ENCODE assay signal across 8 cellular contexts in the genomic region with DNA sequence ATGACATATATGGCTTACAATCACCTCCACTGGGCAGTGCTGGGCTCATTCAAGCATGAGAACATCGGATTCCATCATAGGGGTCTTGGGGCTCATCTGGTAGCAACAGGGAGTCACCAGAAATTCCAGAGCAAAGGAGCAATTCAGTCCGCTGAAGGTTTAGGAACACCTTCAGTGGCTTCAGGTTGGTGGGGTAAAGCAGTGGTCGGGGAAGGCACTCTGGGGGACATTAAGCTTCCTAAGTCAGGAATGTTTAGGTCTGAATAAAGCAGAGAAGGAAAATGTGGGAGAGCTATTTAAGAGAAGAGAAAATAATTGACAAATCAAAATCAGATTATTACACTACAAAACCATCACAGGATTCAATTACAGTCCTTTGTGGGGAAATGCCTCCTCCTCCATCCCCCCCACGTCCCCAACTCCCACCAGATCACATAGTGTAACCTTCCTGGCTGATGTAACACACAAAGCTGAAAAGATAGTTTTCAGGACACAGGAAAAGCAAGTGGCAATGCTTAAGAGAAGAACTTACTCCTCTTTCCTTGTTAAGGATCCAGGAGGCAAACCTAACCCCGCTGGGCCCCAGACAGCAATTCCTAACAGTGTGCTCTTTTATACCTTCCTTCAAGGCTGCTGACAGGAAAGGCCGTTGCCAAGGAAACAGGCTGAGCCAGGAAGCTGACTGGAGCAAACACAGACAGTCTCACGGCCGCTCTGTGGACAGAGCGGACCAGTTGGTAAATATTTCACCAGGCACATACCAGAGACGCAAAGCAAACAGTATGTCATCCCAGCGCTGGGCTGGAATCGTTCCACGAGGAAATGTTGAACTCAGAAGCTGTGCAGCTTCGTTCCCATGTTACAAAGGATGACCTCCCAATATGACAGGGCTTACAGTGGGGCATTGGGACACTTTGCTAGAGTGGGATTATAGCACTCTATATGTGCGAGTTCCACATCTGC. TPM values are rescaled to one million over a fixed set of nuclear protein-coding genes. Genes with fewer than 3 reads are reported as not detected.
DNase-seq lines count a peak whose midpoint lies in the region; ATAC-seq and TF ChIP-seq lines count a peak whose summit lies in the region.

No MANE protein-coding gene starts in this region.

- no peak for TF ChIP-seq CTCF in ascending aorta (IDR thresholded peaks at IDR 0.05)
- no peak for TF ChIP-seq CTCF in right atrium auricular region (IDR thresholded peaks at IDR 0.05)

- H3K27ac ChIP-seq in ascending aorta (peak overlapping the region; percentile 75 to 88), right atrium auricular region (peak overlapping the region; percentile 68 to 73)

- no peaks in the 10 kb centered on the region for H3K36me3 ChIP-seq in ascending aorta
- no peaks in the 10 kb centered on the region for H3K36me3 ChIP-seq in right atrium auricular region

- peak; percentile 73 for ATAC-seq in GM18511 (IDR thresholded peaks at IDR 0.05; ENCODE audit: unreplicated experiment)
- ATAC-seq in GM19397 (IDR thresholded peaks at IDR 0.05; ENCODE audit: unreplicated experiment) = no peak

- H3K9me3 ChIP-seq in ascending aorta (no peaks in the 10 kb centered on the region), right atrium auricular region (no peaks in the 10 kb centered on the region)

- H3K4me1 ChIP-seq in ascending aorta (peaks cover 6 to 33% of the 10 kb centered on the region in 2 donors), right atrium auricular region (peaks cover 0 to 44% of the 10 kb centered on the region in 2 donors)

- H3K27me3 ChIP-seq in ascending aorta (no peaks in the 10 kb centered on the region), right atrium auricular region (no peaks in the 10 kb centered on the region)

- peak overlapping the region in 1 of 2 donors; percentile 17 for H3K4me3 ChIP-seq in ascending aorta
- no peak overlapping the region for H3K4me3 ChIP-seq in right atrium auricular region

- intact Hi-C loops in ascending aorta (cut with DNase I) = loop anchor here (1.0 to 10.0 kb wide), 8 partner anchors 14 to 1201 kb away; partner anchors contain the start of genes LMCD1, MTMR14 and OXTR

- DNase-seq in NCI-H1092 (lab: John Stamatoyannopoulos, UW) = peak; percentile 53
- DNase-seq in ascending aorta (ENCODE audit: low spot score in 2 of 2) = peak; percentile 72 to 97
- DNase-seq in right atrium auricular region (ENCODE audit: low spot score) = peak; percentile 94
- DNase-seq in retina = peak; percentile 87
- no peak for DNase-seq in OCI-M1 (lab: John Stamatoyannopoulos, UW)
- no peak for DNase-seq in NOMO-1 treated with DMSO at 0.1 percent for 48 hours (lab: John Stamatoyannopoulos, UW; ENCODE audit: unreplicated experiment)

RNA-seq across cellular contexts. Expression of gene LMCD1, which starts 57.5 kb away (rescaled TPM):
- 634 TPM for total RNA-seq in ascending aorta
- 10 to 100 TPM; 73.5 to 79.0 TPM for total RNA-seq in right atrium auricular region

Comparison
In these comparisons a context has a peak if more than half of its experiments do, and no peak if none do; other contexts are left out.
1. DNase-seq: peak in NCI-H1092 (single experiment), ascending aorta (2 of 2), right atrium auricular region (single experiment) and retina (single experiment); none in OCI-M1 (single experiment) and NOMO-1 treated with DMSO at 0.1 percent for 48 hours (single experiment).